ENCODE assay signal across 1 cellular context in the genomic region with DNA sequence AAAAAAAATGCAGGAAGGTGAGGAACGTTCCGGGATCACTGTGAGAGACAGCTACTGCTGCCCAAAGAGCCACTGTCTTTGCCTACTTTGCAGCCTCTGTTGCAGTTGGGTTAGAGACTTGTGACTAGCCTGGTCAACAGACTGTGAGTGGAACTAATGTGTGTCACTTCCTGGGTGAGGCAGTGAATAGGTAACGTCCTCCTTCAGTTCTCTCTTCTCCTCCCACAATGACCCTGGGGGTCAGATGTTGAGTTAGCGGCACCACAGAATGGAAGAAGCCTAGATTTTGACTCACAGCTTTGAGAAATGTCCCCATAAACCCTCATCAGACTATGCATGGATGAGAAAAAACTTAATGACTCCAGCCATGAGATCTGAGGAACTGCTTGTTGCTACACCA.
TF ChIP-seq lines count a peak whose summit lies in the region.

No MANE protein-coding gene starts in this region.

TF ChIP-seq in IMR-90, 13 proteins besides CTCF, POLR2A, EP300 and RAD21:
- TF ChIP-seq MAFK (IDR thresholded peaks at IDR 0.05; ENCODE audit: low read depth, low read length) (no peak), BHLHE40 (IDR thresholded peaks at IDR 0.05; ENCODE audit: low read depth, low read length) (no peak), NFE2L2 (IDR thresholded peaks at IDR 0.05; ENCODE audit: low read depth, low read length) (no peak), CEBPB (IDR thresholded peaks at IDR 0.05; ENCODE audit: low read depth, low read length) (no peak)
- TF ChIP-seq, protein P1, sequence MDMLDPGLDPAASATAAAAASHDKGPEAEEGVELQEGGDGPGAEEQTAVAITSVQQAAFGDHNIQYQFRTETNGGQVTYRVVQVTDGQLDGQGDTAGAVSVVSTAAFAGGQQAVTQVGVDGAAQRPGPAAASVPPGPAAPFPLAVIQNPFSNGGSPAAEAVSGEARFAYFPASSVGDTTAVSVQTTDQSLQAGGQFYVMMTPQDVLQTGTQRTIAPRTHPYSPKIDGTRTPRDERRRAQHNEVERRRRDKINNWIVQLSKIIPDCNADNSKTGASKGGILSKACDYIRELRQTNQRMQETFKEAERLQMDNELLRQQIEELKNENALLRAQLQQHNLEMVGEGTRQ (IDR thresholded peaks at IDR 0.05; ENCODE audit: low read depth, low read length) = no peak
